Comparison of ENCODE assay signal across 23 cellular contexts in the genomic region with DNA sequence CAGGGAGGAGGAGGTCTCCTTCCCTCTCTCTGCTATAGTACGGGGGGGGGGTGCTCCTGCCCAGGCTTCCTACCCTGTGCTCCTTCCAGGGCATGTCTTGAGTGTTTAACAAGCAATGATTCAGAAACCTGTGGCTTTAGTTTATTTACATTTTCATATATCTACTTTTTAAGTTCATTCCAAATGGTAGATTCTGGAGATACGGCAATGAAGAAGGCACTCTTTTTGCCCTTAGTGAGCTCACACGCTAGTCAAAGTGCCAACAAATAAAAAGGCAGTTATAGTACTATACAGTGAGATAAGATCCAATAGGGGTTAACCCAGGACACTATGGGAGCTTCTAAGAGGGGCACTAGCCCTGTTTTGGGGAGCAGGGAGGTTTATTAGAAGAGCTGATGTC.
DNase-seq lines count a peak whose midpoint lies in the region; ATAC-seq, FAIRE-seq and TF ChIP-seq lines count a peak whose summit lies in the region.
"Had no signal": no experiment of that assay in that cellular context is flagged by ENCODE, and none has a peak within 500 bp of the region (broad histone marks: within the 10 kb centered on the region; RNA-seq: fewer than 3 reads in every experiment).

No MANE protein-coding gene starts in this region.

- H3K9ac ChIP-seq in neural cell (ENCODE audit: low read length): peak overlapping the region; percentile 48
- H3K9ac ChIP-seq: BLaER1 treated with 17β-estradiol and CSF1 and Interleukin-3, amounts not matched to agents 10 nM and 100 nM; GM23248 had no signal

- CTCF ChIA-PET in A549 (lab: Yijun Ruan, JAX): interaction anchor here (0.8 to 1.9 kb wide), 4 partner anchors 9 to 124 kb away, joined by 3 to 6 read pairs (median 6); no protein-coding TSS in a partner anchor

- TF ChIP-seq POLR2A in A549 (IDR thresholded peaks at IDR 0.05; ENCODE audit: low read length): no peak

- TF ChIP-seq CTCF in A549 (IDR thresholded peaks at IDR 0.05): no peak
- TF ChIP-seq CTCF in neural cell (IDR thresholded peaks at IDR 0.05; ENCODE audit: poor library complexity, severe bottlenecking): no peak

- no peak overlapping the region for H3K4me3 ChIP-seq in A549
- no peak overlapping the region for H3K4me3 ChIP-seq in MG63
- no peak overlapping the region for H3K4me3 ChIP-seq in neural cell (ENCODE audit: low read length)
- H3K4me3 ChIP-seq: BLaER1 treated with 17β-estradiol and CSF1 and Interleukin-3, amounts not matched to agents 10 nM and 100 nM; GM23248 had no signal

- no peak overlapping the region for H3K27ac ChIP-seq in A549
- peak overlapping the region; percentile 79 for H3K27ac ChIP-seq in neural cell (ENCODE audit: low read length)
- H3K27ac ChIP-seq: 22Rv1; BLaER1 treated with 17β-estradiol and CSF1 and Interleukin-3, amounts not matched to agents 10 nM and 100 nM; GM23248 had no signal

- no peak overlapping the region for H2AFZ ChIP-seq in neural cell (ENCODE audit: low read depth, low read length)
- H2AFZ ChIP-seq: GM23248 had no signal

- H3K27me3 Mint-ChIP-seq in T-helper 17 cell (peaks cover 71% of the 10 kb centered on the region), immature natural killer cell (ENCODE audit: low read depth in 3 of 3) (peaks cover 5 to 26% (median 9%) of the 10 kb centered on the region in 3 donors)

- POLR2A ChIA-PET in A549 (lab: Yijun Ruan, JAX): no interaction called here

- H3K9me3 Mint-ChIP-seq in immature natural killer cell: peaks cover 0 to 9% (median 0%) of the 10 kb centered on the region in 6 donors
- H3K9me3 Mint-ChIP-seq: CD4-positive, alpha-beta T cell had no signal

- H3K36me3 Mint-ChIP-seq in T-helper 17 cell (ENCODE audit: low read depth) (peaks cover 10% of the 10 kb centered on the region), immature natural killer cell (peaks cover 0 to 3% (median 0%) of the 10 kb centered on the region in 3 donors)

- no peaks in the 10 kb centered on the region for H3K36me3 ChIP-seq in MG63
- H3K36me3 ChIP-seq in neural cell (ENCODE audit: insufficient read depth, low read length): no peaks in the 10 kb centered on the region
- H3K36me3 ChIP-seq: BE2C; BLaER1 treated with 17β-estradiol and CSF1 and Interleukin-3, amounts not matched to agents 10 nM and 100 nM had no signal

- TF ChIP-seq EP300 in A549 (IDR thresholded peaks at IDR 0.05) (no peak), neural cell (conservative IDR thresholded peaks at IDR 0.05; ENCODE audit: poor library complexity, severe bottlenecking) (no peak)

- H3K9me2 ChIP-seq in neural cell (ENCODE audit: insufficient read depth, low read length): no peaks in the 10 kb centered on the region

- H3K4me3 Mint-ChIP-seq in T-helper 17 cell (peak overlapping the region; percentile 26), immature natural killer cell (no peak overlapping the region)
- H3K4me3 Mint-ChIP-seq: CD14-positive monocyte; CD4-positive, alpha-beta T cell had no signal

- H3K4me1 Mint-ChIP-seq in T-helper 17 cell (peaks cover 31% of the 10 kb centered on the region), immature natural killer cell (no peaks in the 10 kb centered on the region)

- ATAC-seq in A549 (no peak), T-helper 17 cell (no peak), GM18517 (IDR thresholded peaks at IDR 0.05; ENCODE audit: unreplicated experiment) (no peak)

- no peak for FAIRE-seq in A549 (lab: Jason Lieb, UNC)
- FAIRE-seq: A204.1, G401.6, H1 had no signal

- H3K27ac Mint-ChIP-seq in T-helper 17 cell (no peak overlapping the region), immature natural killer cell (no peak overlapping the region)
- H3K27ac Mint-ChIP-seq: CD14-positive monocyte; CD4-positive, alpha-beta T cell had no signal

- H4K20me1 ChIP-seq in neural cell (ENCODE audit: insufficient read depth): no peaks in the 10 kb centered on the region
- H4K20me1 ChIP-seq: BLaER1 treated with 17β-estradiol and CSF1 and Interleukin-3, amounts not matched to agents 10 nM and 100 nM had no signal

- TF ChIP-seq RAD21 in A549 (conservative IDR thresholded peaks at IDR 0.05 in 1 of 2, IDR thresholded peaks at IDR 0.05 in 1 of 2): no peak
- no peak for TF ChIP-seq RAD21 in neural cell (conservative IDR thresholded peaks at IDR 0.05)

- WGBS in A549 (ENCODE audit: missing lambda C conversion rate): 15% methylated on average over 3 of the region's 3 CpGs

- no peaks in the 10 kb centered on the region for H3F3A ChIP-seq in neural cell (ENCODE audit: insufficient read depth, low read length, poor library complexity, severe bottlenecking)

- H3K4me1 ChIP-seq in A549: peaks cover 20% of the 10 kb centered on the region
- H3K4me1 ChIP-seq: BE2C had no signal

- DNase-seq in A549 (ENCODE audit: low read depth in 1 of 2, low spot score in 1 of 2) (no peak), MG63 (peak; percentile 10), T-helper 17 cell (no peak), NCI-H226 (no peak), immature natural killer cell (no peak)
- DNase-seq: ACHN; AML-193; BE2C; Calu3; CD4-positive, alpha-beta T cell; COR-L47; DMS53; DMS79 treated with DMSO at 0.1 percent for 48 hours; GM23248; HCEC 1CT had no signal

- no peaks in the 10 kb centered on the region for H3K9me3 ChIP-seq in A549
- no peaks in the 10 kb centered on the region for H3K9me3 ChIP-seq in MG63
- no peaks in the 10 kb centered on the region for H3K9me3 ChIP-seq in T-helper 17 cell (ENCODE audit: control insufficient read depth, low read length, poor library complexity, severe bottlenecking)
- no peaks in the 10 kb centered on the region for H3K9me3 ChIP-seq in neural cell (ENCODE audit: low read length)
- H3K9me3 ChIP-seq: BE2C had no signal

- H3K79me2 ChIP-seq in neural cell (replicated peaks; ENCODE audit: insufficient read depth, low read length): no peaks in the 10 kb centered on the region

- peaks cover 45% of the 10 kb centered on the region for H3K27me3 ChIP-seq in MG63
- peaks cover 34% of the 10 kb centered on the region for H3K27me3 ChIP-seq in neural cell (ENCODE audit: insufficient read depth, low read depth, low read length)

- H3K4me2 ChIP-seq in A549 (peak overlapping the region; percentile 29; the same call in 2 of the 3 replicates), neural cell (ENCODE audit: low read length) (peak overlapping the region; percentile 50)

TF ChIP-seq in A549, 52 proteins besides CTCF, POLR2A, EP300 and RAD21 (continues in another document):
- TF ChIP-seq, protein P1, sequence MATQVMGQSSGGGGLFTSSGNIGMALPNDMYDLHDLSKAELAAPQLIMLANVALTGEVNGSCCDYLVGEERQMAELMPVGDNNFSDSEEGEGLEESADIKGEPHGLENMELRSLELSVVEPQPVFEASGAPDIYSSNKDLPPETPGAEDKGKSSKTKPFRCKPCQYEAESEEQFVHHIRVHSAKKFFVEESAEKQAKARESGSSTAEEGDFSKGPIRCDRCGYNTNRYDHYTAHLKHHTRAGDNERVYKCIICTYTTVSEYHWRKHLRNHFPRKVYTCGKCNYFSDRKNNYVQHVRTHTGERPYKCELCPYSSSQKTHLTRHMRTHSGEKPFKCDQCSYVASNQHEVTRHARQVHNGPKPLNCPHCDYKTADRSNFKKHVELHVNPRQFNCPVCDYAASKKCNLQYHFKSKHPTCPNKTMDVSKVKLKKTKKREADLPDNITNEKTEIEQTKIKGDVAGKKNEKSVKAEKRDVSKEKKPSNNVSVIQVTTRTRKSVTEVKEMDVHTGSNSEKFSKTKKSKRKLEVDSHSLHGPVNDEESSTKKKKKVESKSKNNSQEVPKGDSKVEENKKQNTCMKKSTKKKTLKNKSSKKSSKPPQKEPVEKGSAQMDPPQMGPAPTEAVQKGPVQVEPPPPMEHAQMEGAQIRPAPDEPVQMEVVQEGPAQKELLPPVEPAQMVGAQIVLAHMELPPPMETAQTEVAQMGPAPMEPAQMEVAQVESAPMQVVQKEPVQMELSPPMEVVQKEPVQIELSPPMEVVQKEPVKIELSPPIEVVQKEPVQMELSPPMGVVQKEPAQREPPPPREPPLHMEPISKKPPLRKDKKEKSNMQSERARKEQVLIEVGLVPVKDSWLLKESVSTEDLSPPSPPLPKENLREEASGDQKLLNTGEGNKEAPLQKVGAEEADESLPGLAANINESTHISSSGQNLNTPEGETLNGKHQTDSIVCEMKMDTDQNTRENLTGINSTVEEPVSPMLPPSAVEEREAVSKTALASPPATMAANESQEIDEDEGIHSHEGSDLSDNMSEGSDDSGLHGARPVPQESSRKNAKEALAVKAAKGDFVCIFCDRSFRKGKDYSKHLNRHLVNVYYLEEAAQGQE (IDR thresholded peaks at IDR 0.05): no peak
- TF ChIP-seq NR3C1 (IDR thresholded peaks at IDR 0.05): no peak
- TF ChIP-seq PHF8 (IDR thresholded peaks at IDR 0.05; ENCODE audit: borderline replicate concordance, low read depth): no peak
- no peak for TF ChIP-seq RCOR1 (IDR thresholded peaks at IDR 0.05; ENCODE audit: low read depth, low read length)

TF ChIP-seq in neural cell, 6 proteins besides CTCF, POLR2A, EP300 and RAD21 (continues in another document):
- TF ChIP-seq MXI1 (conservative IDR thresholded peaks at IDR 0.05; ENCODE audit: poor library complexity, severe bottlenecking) (no peak), TAF1 (IDR thresholded peaks at IDR 0.05; ENCODE audit: low read depth) (no peak), SMC3 (conservative IDR thresholded peaks at IDR 0.05; ENCODE audit: poor library complexity) (no peak)
- TF ChIP-seq, protein P1 (IDR thresholded peaks at IDR 0.05; ENCODE audit: borderline replicate concordance): no peak
